ENCODE assay signal across 19 cellular contexts in genomic region chr10:22832851-22833250, GRCh38.
A peak's percentile ranks its signal among the peaks of the same experiment; 100 is the strongest.
DNase-seq lines count a peak whose midpoint lies in the region; ATAC-seq and TF ChIP-seq lines count a peak whose summit lies in the region.
"Had no signal": no experiment of that assay in that cellular context is flagged by ENCODE, and none has a peak within 500 bp of the region (broad histone marks: within the 10 kb centered on the region; RNA-seq: fewer than 3 reads in every experiment).

No MANE protein-coding gene starts in this region.

- H3K79me2 ChIP-seq in HCT116 (ENCODE audit: insufficient read depth, low read length), result no peaks in the 10 kb centered on the region

- H3K9me3 ChIP-seq in HCT116 (ENCODE audit: control insufficient read depth in 1 of 2, insufficient read depth in 1 of 2, low read depth in 1 of 2, low read length in 2 of 2), result no peaks in the 10 kb centered on the region
- H3K9me3 ChIP-seq: BE2C, HAP-1 had no signal

- no peaks in the 10 kb centered on the region for H3K27me3 ChIP-seq in HCT116 (ENCODE audit: insufficient read depth, low read length)
- H3K27me3 ChIP-seq: BE2C; BLaER1 treated with 17β-estradiol and CSF1 and Interleukin-3, amounts not matched to agents 10 nM and 100 nM had no signal

- no peaks in the 10 kb centered on the region for H3K36me3 ChIP-seq in HCT116 (ENCODE audit: control insufficient read depth in 1 of 2, insufficient read depth in 2 of 2, low read length in 2 of 2)
- H3K36me3 ChIP-seq: BE2C; BLaER1 treated with 17β-estradiol and CSF1 and Interleukin-3, amounts not matched to agents 10 nM and 100 nM; HAP-1 had no signal

- intact Hi-C loops in HCT116 (cut with micrococcal nuclease), result no loop called here

- CTCF ChIA-PET in HCT116 (lab: Charles Lee), result no interaction called here

- TF ChIP-seq RAD21 in HCT116 (IDR thresholded peaks at IDR 0.05; ENCODE audit: low read depth), result no peak

- H4K20me1 ChIP-seq in HCT116 (ENCODE audit: insufficient read depth), result no peaks in the 10 kb centered on the region
- H4K20me1 ChIP-seq: BLaER1 treated with 17β-estradiol and CSF1 and Interleukin-3, amounts not matched to agents 10 nM and 100 nM had no signal

- ATAC-seq in HCT116 (no peak), HG02759 (IDR thresholded peaks at IDR 0.05; ENCODE audit: unreplicated experiment) (no peak), HG02852 (IDR thresholded peaks at IDR 0.05; ENCODE audit: unreplicated experiment) (no peak)

- no peak overlapping the region for H3K27ac ChIP-seq in HCT116 (ENCODE audit: low read depth, low read length)
- peak overlapping the region; percentile 91 for H3K27ac ChIP-seq in caudate nucleus (ENCODE audit: low read depth, low read length)
- peak overlapping the region; percentile 88 for H3K27ac ChIP-seq in substantia nigra (ENCODE audit: low read depth, low read length, poor library complexity, severe bottlenecking)
- H3K27ac ChIP-seq: 22Rv1; BLaER1 treated with 17β-estradiol and CSF1 and Interleukin-3, amounts not matched to agents 10 nM and 100 nM had no signal

- H3K4me2 ChIP-seq in HCT116 (ENCODE audit: low read length), result no peak overlapping the region
- H3K4me2 ChIP-seq: BLaER1 treated with 17β-estradiol and CSF1 and Interleukin-3, amounts not matched to agents 10 nM and 100 nM had no signal

- BruUV-seq in HCT116 (replicated peaks; lab: Mats Ljungman, UMichigan), result no TSS peak

- H2AFZ ChIP-seq in HCT116 (ENCODE audit: low read depth, low read length, poor library complexity, severe bottlenecking), result peak overlapping the region; percentile 91

- no peak for TF ChIP-seq POLR2A in HCT116 (IDR thresholded peaks at IDR 0.05; ENCODE audit: borderline replicate concordance, extremely low read depth, insufficient read depth, insufficient read length)

- POLR2A ChIA-PET in HCT116 (lab: Charles Lee), result interaction anchor here (1.3 kb wide), 1 partner anchor 9 kb away, joined by 5 read pairs; no protein-coding TSS in a partner anchor

- no peak overlapping the region for H3K9ac ChIP-seq in HCT116 (ENCODE audit: low read length)
- H3K9ac ChIP-seq: BLaER1 treated with 17β-estradiol and CSF1 and Interleukin-3, amounts not matched to agents 10 nM and 100 nM had no signal

- no peak for TF ChIP-seq CTCF in HCT116 (IDR thresholded peaks at IDR 0.05 in 2 of 3, conservative IDR thresholded peaks at IDR 0.05 in 1 of 3; ENCODE audit: borderline replicate concordance in 1 of 3, insufficient read depth in 1 of 3, low read depth in 2 of 3, low read length in 2 of 3)

- no peaks in the 10 kb centered on the region for H3K4me1 ChIP-seq in HCT116 (ENCODE audit: control insufficient read depth in 1 of 2, insufficient read depth in 2 of 2, low read length in 2 of 2)
- H3K4me1 ChIP-seq: BE2C had no signal

- RAD21 ChIA-PET in HCT116 (lab: Charles Lee; ENCODE audit: low non-redundant PET in 1 of 2, low total read pairs in 2 of 2, uncharacterized antibody in 2 of 2, unreplicated experiment in 2 of 2), result no interaction called here

- H3K4me3 ChIP-seq in HCT116 (replicated peaks in 1 of 2; ENCODE audit: low read depth in 1 of 2, low read length in 2 of 2), result no peak overlapping the region
- H3K4me3 ChIP-seq: BLaER1 treated with 17β-estradiol and CSF1 and Interleukin-3, amounts not matched to agents 10 nM and 100 nM; HAP-1 had no signal

- H3K9me2 ChIP-seq in HCT116 (ENCODE audit: insufficient read depth), result no peaks in the 10 kb centered on the region

- DNase-seq in HCT116 (ENCODE audit: low read depth, low spot score) (no peak), caudate nucleus (lab: John Stamatoyannopoulos, UW) (no peak), foreskin melanocyte (peak; percentile 54), substantia nigra (lab: John Stamatoyannopoulos, UW) (no peak), DMS114 treated with DMSO at 0.1 percent for 48 hours (lab: John Stamatoyannopoulos, UW; ENCODE audit: unreplicated experiment) (no peak)
- no peak for DNase-seq in activated T-cell treated with anti-CD3 and anti-CD28 coated beads, Interleukin-2, amount 50 U/mL, for 1 hour
- DNase-seq: BE2C; CD4-positive, alpha-beta T cell; CD8-positive, alpha-beta memory T cell; DMS 273 treated with DMSO at 0.1 percent for 48 hours; DMS53; DMS79 treated with DMSO at 0.1 percent for 48 hours; GF-D8; GOT3 had no signal

TF ChIP-seq in HCT116, 20 proteins besides CTCF, POLR2A, EP300 and RAD21:
- TF ChIP-seq EGR1 (IDR thresholded peaks at IDR 0.05; ENCODE audit: low read depth) (no peak), SP1 (IDR thresholded peaks at IDR 0.05; ENCODE audit: low read depth) (no peak), JUND (IDR thresholded peaks at IDR 0.05) (no peak), ZNF274 (IDR thresholded peaks at IDR 0.05; ENCODE audit: low read depth, low read length) (no peak), REST (IDR thresholded peaks at IDR 0.05; ENCODE audit: low read depth) (no peak), MAX (IDR thresholded peaks at IDR 0.05) (no peak), EZH2 (IDR thresholded peaks at IDR 0.05) (no peak)
